Comparison of ENCODE assay signal across 1 cellular context in the genomic region with DNA sequence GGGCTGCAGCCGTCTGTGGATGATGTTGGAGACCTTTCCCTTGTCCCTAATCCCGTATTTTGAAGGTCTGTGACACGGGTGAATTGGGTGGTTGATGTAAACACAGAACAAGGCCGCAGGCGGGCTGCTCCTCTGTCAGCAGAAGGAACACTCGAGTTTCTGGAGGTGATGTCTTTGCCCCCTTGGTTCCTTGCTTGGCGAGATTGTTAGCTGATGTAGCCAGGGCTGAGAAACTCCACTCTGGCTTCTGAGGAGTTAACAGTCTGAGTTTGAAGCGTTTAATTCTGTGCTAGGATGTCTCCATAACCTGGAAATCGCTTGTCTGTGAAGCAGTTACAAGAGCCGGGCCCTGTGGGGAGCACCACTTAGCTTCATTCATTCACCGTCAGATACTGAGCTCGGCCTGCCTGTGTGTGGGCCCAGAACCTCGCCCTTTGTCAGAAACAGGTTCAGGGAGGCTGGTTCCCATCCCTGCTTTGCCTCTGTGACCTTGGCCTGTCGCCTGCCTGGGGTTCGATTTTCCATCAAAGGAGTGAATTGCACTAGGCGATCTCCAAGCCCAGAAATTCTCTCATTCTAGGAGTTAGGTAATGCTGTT.
TF ChIP-seq lines count a peak whose summit lies in the region.

No MANE protein-coding gene starts in this region.

TF ChIP-seq in HCT116, 20 proteins besides CTCF, POLR2A, EP300 and RAD21 (continued from another document):
- TF ChIP-seq, protein P1, sequence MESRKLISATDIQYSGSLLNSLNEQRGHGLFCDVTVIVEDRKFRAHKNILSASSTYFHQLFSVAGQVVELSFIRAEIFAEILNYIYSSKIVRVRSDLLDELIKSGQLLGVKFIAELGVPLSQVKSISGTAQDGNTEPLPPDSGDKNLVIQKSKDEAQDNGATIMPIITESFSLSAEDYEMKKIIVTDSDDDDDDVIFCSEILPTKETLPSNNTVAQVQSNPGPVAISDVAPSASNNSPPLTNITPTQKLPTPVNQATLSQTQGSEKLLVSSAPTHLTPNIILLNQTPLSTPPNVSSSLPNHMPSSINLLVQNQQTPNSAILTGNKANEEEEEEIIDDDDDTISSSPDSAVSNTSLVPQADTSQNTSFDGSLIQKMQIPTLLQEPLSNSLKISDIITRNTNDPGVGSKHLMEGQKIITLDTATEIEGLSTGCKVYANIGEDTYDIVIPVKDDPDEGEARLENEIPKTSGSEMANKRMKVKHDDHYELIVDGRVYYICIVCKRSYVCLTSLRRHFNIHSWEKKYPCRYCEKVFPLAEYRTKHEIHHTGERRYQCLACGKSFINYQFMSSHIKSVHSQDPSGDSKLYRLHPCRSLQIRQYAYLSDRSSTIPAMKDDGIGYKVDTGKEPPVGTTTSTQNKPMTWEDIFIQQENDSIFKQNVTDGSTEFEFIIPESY (IDR thresholded peaks at IDR 0.05; ENCODE audit: extremely low read depth, insufficient replicate concordance, low read length), result no peak
- TF ChIP-seq SRF (IDR thresholded peaks at IDR 0.05; ENCODE audit: low read depth) (no peak), CEBPB (IDR thresholded peaks at IDR 0.05; ENCODE audit: low read depth) (no peak), EZH2 (IDR thresholded peaks at IDR 0.05) (no peak)
- TF ChIP-seq, protein P2, sequence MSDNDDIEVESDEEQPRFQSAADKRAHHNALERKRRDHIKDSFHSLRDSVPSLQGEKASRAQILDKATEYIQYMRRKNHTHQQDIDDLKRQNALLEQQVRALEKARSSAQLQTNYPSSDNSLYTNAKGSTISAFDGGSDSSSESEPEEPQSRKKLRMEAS (IDR thresholded peaks at IDR 0.05), result no peak
